ENCODE assay signal across 32 cellular contexts in the genomic region with DNA sequence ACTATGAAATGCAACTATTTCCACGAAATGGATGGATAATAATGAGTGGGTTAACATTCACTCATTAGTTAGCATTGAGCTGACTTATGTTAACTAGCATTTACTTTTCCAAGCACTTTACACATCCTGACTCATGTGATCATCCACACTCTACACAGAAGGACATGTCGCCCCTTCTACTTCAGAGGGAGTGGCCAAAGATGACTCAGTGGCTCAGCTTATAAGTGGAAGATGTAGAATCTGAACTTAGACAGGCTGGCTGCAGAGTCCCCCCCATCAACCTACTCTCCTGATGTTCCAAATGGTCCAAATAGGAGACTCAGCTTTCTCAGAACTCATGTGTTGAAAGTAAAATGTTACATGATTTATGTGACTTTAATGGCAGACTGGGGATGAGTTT.
"Had no signal": no experiment of that assay in that cellular context is flagged by ENCODE, and none has a peak within 500 bp of the region (broad histone marks: within the 10 kb centered on the region; RNA-seq: fewer than 3 reads in every experiment).

No MANE protein-coding gene starts in this region.

- H3K27ac ChIP-seq: brain microvascular endothelial cell, epithelial cell of prostate, foreskin keratinocyte, gastrocnemius medialis, heart left ventricle, WERI-Rb-1 had no signal

- H3K36me3 ChIP-seq: brain microvascular endothelial cell, gastrocnemius medialis, heart left ventricle had no signal

- H3K27me3 ChIP-seq: brain microvascular endothelial cell, foreskin keratinocyte, gastrocnemius medialis, heart left ventricle had no signal

- DNase-seq: activated B cell treated with CpG ODN at 0.5 μM for 24 hours; activated CD4-positive, alpha-beta T cell treated with anti-CD3 and anti-CD28 coated beads for 48 hours; activated CD4-positive, alpha-beta T cell treated with anti-CD3 and anti-CD28 coated beads, Interleukin-2, amount 50 U/mL, for 1 hour; activated CD4-positive, alpha-beta T cell treated with anti-CD3 and anti-CD28 coated beads, Interleukin-2, amount 50 U/mL, for 48 hours; activated CD8-positive, alpha-beta memory T cell treated with anti-CD3 and anti-CD28 coated beads for 24 hours; activated CD8-positive, alpha-beta T cell treated with anti-CD3 and anti-CD28 coated beads for 36 hours; activated effector memory CD4-positive, alpha-beta T cell treated with Interleukin-2 at 50 U/mL for 16 hours; activated gamma-delta T cell treated with Interleukin-2 at 50 U/mL for 16 hours; activated naive CD4-positive, alpha-beta T cell treated with anti-CD3 and anti-CD28 coated beads, Interleukin-2, amount 50 U/mL, for 16 hours; activated naive CD4-positive, alpha-beta T cell treated with Interleukin-2 at 50 U/mL for 16 hours; activated T-cell treated with anti-CD3 and anti-CD28 coated beads, Interleukin-2, amount 50 U/mL, for 4 hours; amniotic stem cell; anterior cingulate cortex; brain microvascular endothelial cell; caudate nucleus; cortex of kidney; dermis blood vessel endothelial cell; effector CD8-positive, alpha-beta T cell; foreskin keratinocyte; gastrocnemius medialis; glutamatergic neuron; heart left ventricle; T-helper 17 cell; T1000; WERI-Rb-1 had no signal

- H3K4me3 ChIP-seq: gastrocnemius medialis, heart left ventricle had no signal

- H3K4me1 ChIP-seq: foreskin keratinocyte, heart left ventricle had no signal

- FAIRE-seq: astrocyte, colon, endometrium, endothelial cell of umbilical vein had no signal

- ATAC-seq: activated CD4-positive, CD25-positive, alpha-beta regulatory T cell treated with anti-CD3 and anti-CD28 coated beads, Interleukin-2, amount 50 U/mL, for 24 hours; activated CD8-positive, alpha-beta T cell treated with anti-CD3 and anti-CD28 coated beads for 36 hours; activated T-cell treated with anti-CD3 and anti-CD28 coated beads, Interleukin-2, amount 50 U/mL, for 4 hours; activated T-helper 17 cell treated with anti-CD3 and anti-CD28 coated beads, Interleukin-2, amount 50 U/mL, for 72 hours; foreskin keratinocyte; gastrocnemius medialis; heart left ventricle; T-helper 17 cell had no signal

- H3K9me3 ChIP-seq: gastrocnemius medialis, heart left ventricle had no signal
